ENCODE assay signal across 1 cellular context in the genomic region with DNA sequence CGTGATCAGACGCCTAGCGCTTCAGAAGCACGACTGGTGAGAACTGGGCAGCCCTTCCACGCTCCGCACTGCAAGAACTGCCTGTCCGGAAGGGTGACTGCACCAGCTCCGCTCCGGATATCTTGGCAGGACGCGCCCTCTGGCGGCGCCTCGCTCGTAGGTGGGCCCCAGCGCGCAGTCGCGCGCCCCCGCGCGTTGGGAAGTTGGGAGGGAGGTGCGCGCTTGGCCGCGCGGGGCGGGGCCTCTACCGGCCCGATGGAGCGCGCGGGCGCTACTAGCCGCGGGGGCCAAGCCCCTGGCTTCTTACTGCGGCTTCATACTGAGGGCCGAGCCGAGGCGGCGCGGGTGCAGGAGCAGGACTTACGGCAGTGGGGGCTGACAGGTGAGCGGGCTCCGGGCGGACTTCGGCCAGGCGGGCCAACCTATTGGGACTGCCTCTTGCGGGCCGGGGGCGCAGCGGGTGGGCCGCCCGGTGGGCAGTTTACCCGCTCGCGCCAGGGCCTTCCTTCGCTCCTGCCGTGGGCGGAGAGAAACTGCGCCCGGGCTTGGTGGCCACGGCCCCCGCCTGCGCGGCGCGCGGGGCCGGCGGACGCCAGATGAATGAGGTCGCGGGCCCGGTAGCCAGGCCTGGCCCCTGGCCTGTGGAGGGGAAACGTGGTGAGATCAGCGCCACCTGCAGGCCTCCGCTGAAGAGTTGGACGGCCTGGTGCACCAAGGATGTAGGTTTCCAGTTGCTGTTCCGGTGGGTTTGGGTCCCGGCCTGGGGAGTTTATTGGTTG.
TF ChIP-seq lines count a peak whose summit lies in the region.

A gene (plus strand): TSS at position 236 of the 779 bp plus-strand sequence. CDS start 20 bp downstream, at position 256.

TF ChIP-seq in HEK293, 187 proteins besides CTCF, POLR2A, EP300 and RAD21 (continued from another document):
- peak; percentile 67; the same call in 1 of the 2 replicates for TF ChIP-seq ZBTB20 (tag by site-specific recombination; IDR thresholded peaks at IDR 0.05)
- TF ChIP-seq, protein P1, sequence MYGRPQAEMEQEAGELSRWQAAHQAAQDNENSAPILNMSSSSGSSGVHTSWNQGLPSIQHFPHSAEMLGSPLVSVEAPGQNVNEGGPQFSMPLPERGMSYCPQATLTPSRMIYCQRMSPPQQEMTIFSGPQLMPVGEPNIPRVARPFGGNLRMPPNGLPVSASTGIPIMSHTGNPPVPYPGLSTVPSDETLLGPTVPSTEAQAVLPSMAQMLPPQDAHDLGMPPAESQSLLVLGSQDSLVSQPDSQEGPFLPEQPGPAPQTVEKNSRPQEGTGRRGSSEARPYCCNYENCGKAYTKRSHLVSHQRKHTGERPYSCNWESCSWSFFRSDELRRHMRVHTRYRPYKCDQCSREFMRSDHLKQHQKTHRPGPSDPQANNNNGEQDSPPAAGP (tag by site-specific recombination; IDR thresholded peaks at IDR 0.05): 0 out of 2 replicates have a peak, but pooled peaks have one; percentile 29
- no peak for TF ChIP-seq ZNF221 (tag by site-specific recombination; IDR thresholded peaks at IDR 0.05; ENCODE audit: borderline replicate concordance)
- TF ChIP-seq ZNF184 (tag by site-specific recombination; IDR thresholded peaks at IDR 0.05): no peak
- TF ChIP-seq ZNF211 (tag by site-specific recombination; IDR thresholded peaks at IDR 0.05; ENCODE audit: low read depth): no peak
- TF ChIP-seq PRDM1 (tag by site-specific recombination; IDR thresholded peaks at IDR 0.05): no peak
- TF ChIP-seq HOXA7 (CRISPR knock-in tag; IDR thresholded peaks at IDR 0.05; ENCODE audit: borderline replicate concordance): no peak
- TF ChIP-seq, protein P2, sequence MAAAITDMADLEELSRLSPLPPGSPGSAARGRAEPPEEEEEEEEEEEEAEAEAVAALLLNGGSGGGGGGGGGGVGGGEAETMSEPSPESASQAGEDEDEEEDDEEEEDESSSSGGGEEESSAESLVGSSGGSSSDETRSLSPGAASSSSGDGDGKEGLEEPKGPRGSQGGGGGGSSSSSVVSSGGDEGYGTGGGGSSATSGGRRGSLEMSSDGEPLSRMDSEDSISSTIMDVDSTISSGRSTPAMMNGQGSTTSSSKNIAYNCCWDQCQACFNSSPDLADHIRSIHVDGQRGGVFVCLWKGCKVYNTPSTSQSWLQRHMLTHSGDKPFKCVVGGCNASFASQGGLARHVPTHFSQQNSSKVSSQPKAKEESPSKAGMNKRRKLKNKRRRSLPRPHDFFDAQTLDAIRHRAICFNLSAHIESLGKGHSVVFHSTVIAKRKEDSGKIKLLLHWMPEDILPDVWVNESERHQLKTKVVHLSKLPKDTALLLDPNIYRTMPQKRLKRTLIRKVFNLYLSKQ (tag by site-specific recombination; IDR thresholded peaks at IDR 0.05; ENCODE audit: borderline replicate concordance): no peak
- 0 out of 2 replicates have a peak, but pooled peaks have one; percentile 61 for TF ChIP-seq YY1 (tag by site-specific recombination; IDR thresholded peaks at IDR 0.05)
TF ChIP-seq in HEK293: peak in this region for 49.
